In genomic region chr6:125363010-125363359, GRCh38 we compare ENCODE assay signal across 7 cellular contexts.
DNase-seq lines count a peak whose midpoint lies in the region; ATAC-seq and TF ChIP-seq lines count a peak whose summit lies in the region.

No MANE protein-coding gene starts in this region.

- peaks cover 65% of the 10 kb centered on the region for H3K4me1 Mint-ChIP-seq in chondrocyte (ENCODE audit: low read depth)

- intact Hi-C loops in IMR-90 (cut with micrococcal nuclease), result loop anchor here (5.0 kb wide), 1 partner anchor 384 kb away; the partner anchor contains the start of gene HEY2
- intact Hi-C loops in thyroid gland (cut with DNase I), result no loop called here

- peak; percentile 42 for DNase-seq in IMR-90
- no peak for DNase-seq in chondrocyte (ENCODE audit: low spot score)
- no peak for DNase-seq in thyroid gland
- no peak for DNase-seq in NCI-H1694 treated with DMSO at 0.1 percent for 48 hours (lab: John Stamatoyannopoulos, UW)

- H3K4ac ChIP-seq in IMR-90 (ENCODE audit: low read depth, low read length), result no peak overlapping the region

- dilution Hi-C loops in IMR-90 (cut with HindIII; ENCODE audit: low sequenced_read_pairs, unreplicated experiment), result no loop called here

- H3K27me3 ChIP-seq in IMR-90 (ENCODE audit: control insufficient read depth, insufficient read depth, low read length) (peaks cover 30% of the 10 kb centered on the region), liver (ENCODE audit: control insufficient read depth in 4 of 4, insufficient read depth in 4 of 4, low read length in 3 of 4) (peaks cover 0 to 6% (median 1%) of the 10 kb centered on the region in 4 donors), thyroid gland (no peaks in the 10 kb centered on the region)

- no TSS peak for BruUV-seq in IMR-90 (replicated peaks; lab: Mats Ljungman, UMichigan)

- no peak overlapping the region for H3K9ac ChIP-seq in IMR-90 (ENCODE audit: low read depth, low read length)
- H3K9ac ChIP-seq in liver (ENCODE audit: low read depth in 1 of 2, low read length in 2 of 2), result no peak overlapping the region

- peak overlapping the region; percentile 91 for H3K27ac Mint-ChIP-seq in chondrocyte (ENCODE audit: unreplicated experiment)

- H2BK5ac ChIP-seq in IMR-90 (ENCODE audit: low read depth, low read length, poor library complexity, severe bottlenecking), result no peak overlapping the region

- H4K91ac ChIP-seq in IMR-90 (ENCODE audit: insufficient read depth, low read depth, low read length), result no peak overlapping the region

- no peak overlapping the region for H3K56ac ChIP-seq in IMR-90 (ENCODE audit: extremely low read depth, insufficient read depth, low read length)

- no peaks in the 10 kb centered on the region for H3K79me1 ChIP-seq in IMR-90 (ENCODE audit: low read depth in 1 of 2, low read length in 2 of 2)

- peaks cover 2% of the 10 kb centered on the region for H3K36me3 Mint-ChIP-seq in chondrocyte (ENCODE audit: low read depth)

- H3K4me3 Mint-ChIP-seq in chondrocyte (ENCODE audit: unreplicated experiment), result peak overlapping the region; percentile 62

- POLR2A ChIA-PET in IMR-90 (lab: Charles Lee; ENCODE audit: unreplicated experiment), result no interaction called here

- H3K36me3 ChIP-seq in IMR-90 (ENCODE audit: control insufficient read depth, insufficient read depth, low read length) (no peaks in the 10 kb centered on the region), liver (ENCODE audit: control insufficient read depth in 4 of 4, insufficient read depth in 3 of 4, low read depth in 1 of 4, low read length in 3 of 4) (no peaks in the 10 kb centered on the region), thyroid gland (no peaks in the 10 kb centered on the region)

- no peak overlapping the region for H4K8ac ChIP-seq in IMR-90 (ENCODE audit: low read depth in 2 of 2, low read length in 2 of 2)

- H3K27ac ChIP-seq in IMR-90 (ENCODE audit: insufficient read depth, low read length), result no peak overlapping the region
- H3K27ac ChIP-seq in liver (ENCODE audit: low read depth in 1 of 2, low read length in 2 of 2), result peak overlapping the region in 1 of 2 donors; percentile 23
- H3K27ac ChIP-seq in thyroid gland, result no peak overlapping the region

- no peak overlapping the region for H2AK5ac ChIP-seq in IMR-90 (ENCODE audit: low read depth, low read length)

- CTCF ChIA-PET in IMR-90 (lab: Yijun Ruan, JAX), result no interaction called here

- H2BK20ac ChIP-seq in IMR-90 (ENCODE audit: low read depth, low read length), result no peak overlapping the region

- H3K23ac ChIP-seq in IMR-90 (ENCODE audit: low read depth, low read length), result no peak overlapping the region

- H3K14ac ChIP-seq in IMR-90 (replicated peaks; ENCODE audit: low read depth, low read length), result no peak overlapping the region

- no peaks in the 10 kb centered on the region for H4K20me1 ChIP-seq in IMR-90 (ENCODE audit: insufficient read depth, low read length)

- H3K4me2 ChIP-seq in IMR-90 (ENCODE audit: low read depth, low read length), result peak overlapping the region; percentile 87

- TF ChIP-seq POLR2A in IMR-90 (IDR thresholded peaks at IDR 0.05; ENCODE audit: low read depth, low read length) (no peak), thyroid gland (IDR thresholded peaks at IDR 0.05) (no peak)

- TF ChIP-seq CTCF in IMR-90 (conservative IDR thresholded peaks at IDR 0.05; ENCODE audit: low read depth, low read length) (no peak), chondrocyte (IDR thresholded peaks at IDR 0.05) (no peak), liver (IDR thresholded peaks at IDR 0.05; ENCODE audit: low read depth, low read length, missing input control) (no peak), thyroid gland (IDR thresholded peaks at IDR 0.05) (no peak)

- H3K18ac ChIP-seq in IMR-90 (ENCODE audit: low read depth, low read length), result no peak overlapping the region

- no peaks in the 10 kb centered on the region for H3K9me1 ChIP-seq in IMR-90 (ENCODE audit: insufficient read depth, low read length)

- H2BK15ac ChIP-seq in IMR-90 (ENCODE audit: low read depth, low read length), result no peak overlapping the region

- in situ Hi-C loops in IMR-90 (cut with MboI; ENCODE audit: low sequenced_read_pairs), result no loop called here

- peak overlapping the region; percentile 15 for H2AK9ac ChIP-seq in IMR-90 (replicated peaks; ENCODE audit: low read depth, low read length, poor library complexity)

- no peak overlapping the region for H2BK120ac ChIP-seq in IMR-90 (ENCODE audit: low read depth, low read length)

- no peaks in the 10 kb centered on the region for H3K9me3 Mint-ChIP-seq in chondrocyte (ENCODE audit: low read depth)

- no peaks in the 10 kb centered on the region for H3K9me3 ChIP-seq in IMR-90 (ENCODE audit: control insufficient read depth, insufficient read depth, low read length)
- no peaks in the 10 kb centered on the region for H3K9me3 ChIP-seq in liver (ENCODE audit: control insufficient read depth in 4 of 4, low read length in 3 of 4)
- H3K9me3 ChIP-seq in thyroid gland, result no peaks in the 10 kb centered on the region

- no peak overlapping the region for H4K5ac ChIP-seq in IMR-90 (ENCODE audit: low read depth, low read length)

- peak; percentile 77 for ATAC-seq in IMR-90 (ENCODE audit: low read depth)
- ATAC-seq in GM19023 (IDR thresholded peaks at IDR 0.05; ENCODE audit: unreplicated experiment), result no peak
- ATAC-seq in GM19328 (IDR thresholded peaks at IDR 0.05; ENCODE audit: unreplicated experiment), result no peak

- TF ChIP-seq RAD21 in IMR-90 (IDR thresholded peaks at IDR 0.05; ENCODE audit: low read length) (no peak), liver (IDR thresholded peaks at IDR 0.05) (no peak)

- H3K4me3 ChIP-seq in IMR-90 (ENCODE audit: insufficient read depth, low read depth, low read length) (peak overlapping the region; percentile 22), liver (ENCODE audit: low read depth in 1 of 3, low read length in 3 of 3) (peak overlapping the region in 2 of 3 donors; percentile 35 to 38), thyroid gland (replicated peaks in 1 of 3) (peak overlapping the region; percentile 18 to 56 (median 39))

- H3K27me3 Mint-ChIP-seq in chondrocyte (ENCODE audit: low read depth), result no peaks in the 10 kb centered on the region

- 0% methylated on average over 7 of the region's 11 CpGs; no CpG with 5 or more reads in 1 of the 2 experiments for WGBS in IMR-90 (ENCODE audit: extremely low coverage in 2 of 2, insufficient read length in 1 of 2), 2 experiments
- WGBS in liver, result 14% methylated on average over 11 of the region's 11 CpGs
- 10 to 12% methylated on average over 11 of the region's 11 CpGs for WGBS in thyroid gland, 2 donors

- peak overlapping the region; percentile 90 for H2AFZ ChIP-seq in IMR-90 (replicated peaks; ENCODE audit: low read length, poor library complexity)

- H3K4me1 ChIP-seq in IMR-90 (ENCODE audit: control insufficient read depth, insufficient read depth, low read length) (peaks cover 2% of the 10 kb centered on the region; the same call in 1 of the 2 replicates), liver (ENCODE audit: control insufficient read depth in 4 of 4, insufficient read depth in 4 of 4, low read length in 3 of 4) (peaks cover 0 to 10% (median 6%) of the 10 kb centered on the region in 4 donors), thyroid gland (peaks cover 0 to 3% of the 10 kb centered on the region in 2 donors)

TF ChIP-seq in IMR-90, 13 proteins besides CTCF, POLR2A, EP300 and RAD21:
- TF ChIP-seq BHLHE40 (IDR thresholded peaks at IDR 0.05; ENCODE audit: low read depth, low read length), result no peak
- peak; percentile 26; the same call in 1 of the 2 replicates for TF ChIP-seq FOS (IDR thresholded peaks at IDR 0.05; ENCODE audit: low read depth, low read length)

TF ChIP-seq in liver, 16 proteins besides CTCF, POLR2A, EP300 and RAD21 (continues in another document):
- TF ChIP-seq, protein P1, sequence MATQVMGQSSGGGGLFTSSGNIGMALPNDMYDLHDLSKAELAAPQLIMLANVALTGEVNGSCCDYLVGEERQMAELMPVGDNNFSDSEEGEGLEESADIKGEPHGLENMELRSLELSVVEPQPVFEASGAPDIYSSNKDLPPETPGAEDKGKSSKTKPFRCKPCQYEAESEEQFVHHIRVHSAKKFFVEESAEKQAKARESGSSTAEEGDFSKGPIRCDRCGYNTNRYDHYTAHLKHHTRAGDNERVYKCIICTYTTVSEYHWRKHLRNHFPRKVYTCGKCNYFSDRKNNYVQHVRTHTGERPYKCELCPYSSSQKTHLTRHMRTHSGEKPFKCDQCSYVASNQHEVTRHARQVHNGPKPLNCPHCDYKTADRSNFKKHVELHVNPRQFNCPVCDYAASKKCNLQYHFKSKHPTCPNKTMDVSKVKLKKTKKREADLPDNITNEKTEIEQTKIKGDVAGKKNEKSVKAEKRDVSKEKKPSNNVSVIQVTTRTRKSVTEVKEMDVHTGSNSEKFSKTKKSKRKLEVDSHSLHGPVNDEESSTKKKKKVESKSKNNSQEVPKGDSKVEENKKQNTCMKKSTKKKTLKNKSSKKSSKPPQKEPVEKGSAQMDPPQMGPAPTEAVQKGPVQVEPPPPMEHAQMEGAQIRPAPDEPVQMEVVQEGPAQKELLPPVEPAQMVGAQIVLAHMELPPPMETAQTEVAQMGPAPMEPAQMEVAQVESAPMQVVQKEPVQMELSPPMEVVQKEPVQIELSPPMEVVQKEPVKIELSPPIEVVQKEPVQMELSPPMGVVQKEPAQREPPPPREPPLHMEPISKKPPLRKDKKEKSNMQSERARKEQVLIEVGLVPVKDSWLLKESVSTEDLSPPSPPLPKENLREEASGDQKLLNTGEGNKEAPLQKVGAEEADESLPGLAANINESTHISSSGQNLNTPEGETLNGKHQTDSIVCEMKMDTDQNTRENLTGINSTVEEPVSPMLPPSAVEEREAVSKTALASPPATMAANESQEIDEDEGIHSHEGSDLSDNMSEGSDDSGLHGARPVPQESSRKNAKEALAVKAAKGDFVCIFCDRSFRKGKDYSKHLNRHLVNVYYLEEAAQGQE (IDR thresholded peaks at IDR 0.05), result no peak
- no peak for TF ChIP-seq SP1 (IDR thresholded peaks at IDR 0.05)
- TF ChIP-seq RXRA (IDR thresholded peaks at IDR 0.05), result no peak
- TF ChIP-seq HNF4A (conservative IDR thresholded peaks at IDR 0.05), result no peak
- TF ChIP-seq FOXA1 (IDR thresholded peaks at IDR 0.05), result no peak
- TF ChIP-seq ZBTB33 (IDR thresholded peaks at IDR 0.05), result no peak
